Comparison of ENCODE assay signal across 8 cellular contexts in the genomic region with DNA sequence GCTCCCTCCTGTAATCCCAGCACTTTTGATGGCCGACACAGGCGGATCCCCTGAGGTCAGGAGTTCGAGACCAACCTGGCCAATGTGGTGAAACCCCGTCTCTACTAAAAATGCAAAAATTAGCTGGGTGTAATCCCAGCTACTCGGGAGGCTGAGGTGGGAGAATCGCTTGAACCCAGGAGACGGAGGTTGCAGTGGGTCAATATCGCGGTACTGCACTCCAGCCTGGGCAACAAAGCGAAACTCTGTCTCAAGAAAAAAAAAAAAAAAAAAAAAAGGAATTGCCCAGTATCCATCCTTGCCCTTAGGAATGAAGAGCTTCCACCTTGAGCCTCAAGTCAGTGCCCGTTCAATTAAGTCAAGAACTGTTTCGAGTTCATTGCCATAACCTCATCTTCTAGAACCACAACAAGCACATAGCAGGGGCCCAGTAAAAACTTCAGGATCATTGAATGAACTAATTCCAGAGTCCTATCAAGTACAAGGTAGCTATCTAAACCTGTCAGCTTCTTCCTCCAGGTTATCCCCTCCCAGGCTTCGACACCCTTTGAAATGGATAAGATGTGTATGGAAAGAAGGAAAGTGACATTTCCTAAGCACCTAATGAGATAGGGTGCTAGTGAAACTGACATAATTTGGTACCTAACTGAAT. TPM values are rescaled to one million over a fixed set of nuclear protein-coding genes. Genes with fewer than 3 reads are reported as not detected.
DNase-seq lines count a peak whose midpoint lies in the region; ATAC-seq and TF ChIP-seq lines count a peak whose summit lies in the region.

No MANE protein-coding gene starts in this region.

- H2AFZ ChIP-seq in smooth muscle cell (ENCODE audit: low read depth): peak overlapping the region; percentile 100

- 69% methylated on average over 13 of the region's 13 CpGs for WGBS in right cardiac atrium
- WGBS in smooth muscle cell (ENCODE audit: low lambda C conversion rate): 51% methylated on average over 13 of the region's 13 CpGs

- peak overlapping the region; percentile 93 for H3K4me3 ChIP-seq in right cardiac atrium (ENCODE audit: low read length)
- H3K4me3 ChIP-seq in smooth muscle cell: peak overlapping the region; percentile 87

- DNase-seq in activated T-cell treated with anti-CD3 and anti-CD28 coated beads, Interleukin-2, amount 50 U/mL, for 4 hours: no peak
- DNase-seq in activated T-cell treated with anti-CD3 and anti-CD28 coated beads, Interleukin-2, amount 50 U/mL, for 48 hours: no peak
- no peak for DNase-seq in T-helper 2 cell treated with Interferon-gamma antibody and Interleukin-4, amounts not matched to agents 5 μg/mL and 100 μg/mL, for 36 hours (ENCODE audit: low spot score)
- no peak for DNase-seq in right cardiac atrium
- DNase-seq in smooth muscle cell (lab: John Stamatoyannopoulos, UW; ENCODE audit: unreplicated experiment): no peak
- DNase-seq in NCI-H2107 treated with DMSO at 0.1 percent for 48 hours (lab: John Stamatoyannopoulos, UW; ENCODE audit: unreplicated experiment): no peak
- DNase-seq in activated CD4-positive, alpha-beta T cell treated with anti-CD3 and anti-CD28 coated beads for 1 hour: no peak
- DNase-seq in OCI-M2 (lab: John Stamatoyannopoulos, UW; ENCODE audit: unreplicated experiment): no peak

- intact Hi-C loops in right cardiac atrium (cut with DNase I): no loop called here

- peaks cover 3% of the 10 kb centered on the region for H3K36me3 ChIP-seq in smooth muscle cell (ENCODE audit: low read depth)

- peaks cover 37% of the 10 kb centered on the region for H3K4me1 Mint-ChIP-seq in activated T-cell treated with anti-CD3 and anti-CD28 coated beads, Interleukin-2, amount 50 U/mL, for 4 hours (ENCODE audit: low read depth)
- peaks cover 27% of the 10 kb centered on the region for H3K4me1 Mint-ChIP-seq in T-helper 2 cell treated with Interferon-gamma antibody and Interleukin-4, amounts not matched to agents 5 μg/mL and 100 μg/mL, for 36 hours (ENCODE audit: low read depth)

- H3K36me3 Mint-ChIP-seq in activated T-cell treated with anti-CD3 and anti-CD28 coated beads, Interleukin-2, amount 50 U/mL, for 4 hours (ENCODE audit: insufficient read depth): peaks cover 11% of the 10 kb centered on the region
- peaks cover 18% of the 10 kb centered on the region for H3K36me3 Mint-ChIP-seq in T-helper 2 cell treated with Interferon-gamma antibody and Interleukin-4, amounts not matched to agents 5 μg/mL and 100 μg/mL, for 36 hours (ENCODE audit: low read depth)

- H3K27ac Mint-ChIP-seq in T-helper 2 cell treated with Interferon-gamma antibody and Interleukin-4, amounts not matched to agents 5 μg/mL and 100 μg/mL, for 36 hours: peak overlapping the region; percentile 94

- H3K4me3 Mint-ChIP-seq in activated T-cell treated with anti-CD3 and anti-CD28 coated beads, Interleukin-2, amount 50 U/mL, for 4 hours: peak overlapping the region; percentile 97
- H3K4me3 Mint-ChIP-seq in T-helper 2 cell treated with Interferon-gamma antibody and Interleukin-4, amounts not matched to agents 5 μg/mL and 100 μg/mL, for 36 hours: peak overlapping the region; percentile 96

- H3K9me3 Mint-ChIP-seq in activated T-cell treated with anti-CD3 and anti-CD28 coated beads, Interleukin-2, amount 50 U/mL, for 4 hours: no peaks in the 10 kb centered on the region
- H3K9me3 Mint-ChIP-seq in T-helper 2 cell treated with Interferon-gamma antibody and Interleukin-4, amounts not matched to agents 5 μg/mL and 100 μg/mL, for 36 hours: no peaks in the 10 kb centered on the region

- H3K4me2 ChIP-seq in smooth muscle cell: peak overlapping the region; percentile 99

- H3K27ac ChIP-seq in right cardiac atrium (ENCODE audit: low read length) (peak overlapping the region; percentile 79), smooth muscle cell (ENCODE audit: low read depth) (no peak overlapping the region)

- H3F3A ChIP-seq in smooth muscle cell (ENCODE audit: low read depth): no peaks in the 10 kb centered on the region

- peak in 1 of 2 donors; percentile 5 for ATAC-seq in activated T-cell treated with anti-CD3 and anti-CD28 coated beads, Interleukin-2, amount 50 U/mL, for 4 hours
- ATAC-seq in right cardiac atrium: no peak

- H3K4me1 ChIP-seq in right cardiac atrium (ENCODE audit: control insufficient read depth, insufficient read depth, low read length): peaks cover 2% of the 10 kb centered on the region
- H3K4me1 ChIP-seq in smooth muscle cell (ENCODE audit: low read depth): peaks cover 16% of the 10 kb centered on the region

- no peaks in the 10 kb centered on the region for H3K9me3 ChIP-seq in right cardiac atrium (ENCODE audit: control insufficient read depth, low read length)
- no peaks in the 10 kb centered on the region for H3K9me3 ChIP-seq in smooth muscle cell (replicated peaks; ENCODE audit: low read depth)

- H3K79me2 ChIP-seq in smooth muscle cell (ENCODE audit: low read depth): peaks cover 39% of the 10 kb centered on the region

- TF ChIP-seq CTCF in smooth muscle cell (IDR thresholded peaks at IDR 0.05; ENCODE audit: borderline replicate concordance, insufficient read depth, poor library complexity, severe bottlenecking): no peak

- H3K27me3 ChIP-seq in right cardiac atrium (ENCODE audit: control insufficient read depth, insufficient read depth) (no peaks in the 10 kb centered on the region), smooth muscle cell (ENCODE audit: low read depth) (no peaks in the 10 kb centered on the region)

- H4K20me1 ChIP-seq in smooth muscle cell (ENCODE audit: low read depth): no peaks in the 10 kb centered on the region

- H3K9ac ChIP-seq in smooth muscle cell (ENCODE audit: low read depth): peak overlapping the region; percentile 73

- no peaks in the 10 kb centered on the region for H3K27me3 Mint-ChIP-seq in activated T-cell treated with anti-CD3 and anti-CD28 coated beads, Interleukin-2, amount 50 U/mL, for 4 hours (ENCODE audit: low read depth)
- peaks cover 2% of the 10 kb centered on the region for H3K27me3 Mint-ChIP-seq in T-helper 2 cell treated with Interferon-gamma antibody and Interleukin-4, amounts not matched to agents 5 μg/mL and 100 μg/mL, for 36 hours (ENCODE audit: low read depth)

RNA-seq across cellular contexts. Expression of a gene that starts 0.8 kb away (rescaled TPM):
- 10 to 100 TPM; 36.2 to 40.9 (median 37.8) TPM for total RNA-seq in activated T-cell treated with anti-CD3 and anti-CD28 coated beads, Interleukin-2, amount 50 U/mL, for 4 hours
- 10 to 100 TPM in 2 of 4 donors, 1 to 10 TPM in 2; 7.7 to 11.0 (median 9.7) TPM for total RNA-seq in right cardiac atrium
- polyA plus RNA-seq in right cardiac atrium: 5.8 TPM
- 15.1 and 17.4 TPM in 2 replicates for total RNA-seq in smooth muscle cell
- polyA plus RNA-seq in smooth muscle cell: 10.9 and 13.8 TPM in 2 replicates

RNA-seq across cellular contexts. Expression of a gene that starts 13.2 kb away (rescaled TPM):
- 10 to 100 TPM; 51.4 to 54.6 (median 52.4) TPM for total RNA-seq in activated T-cell treated with anti-CD3 and anti-CD28 coated beads, Interleukin-2, amount 50 U/mL, for 4 hours
- total RNA-seq in right cardiac atrium (10 to 100 TPM; 32.9 to 48.6 (median 35.9) TPM), smooth muscle cell (39.3 and 48.6 TPM in 2 replicates)
- polyA plus RNA-seq in right cardiac atrium (14.3 TPM), smooth muscle cell (22.6 and 29.2 TPM in 2 replicates)

RNA-seq across cellular contexts. Expression of a gene that starts 41.7 kb away (rescaled TPM):
- total RNA-seq in activated T-cell treated with anti-CD3 and anti-CD28 coated beads, Interleukin-2, amount 50 U/mL, for 4 hours: not detected
- total RNA-seq in right cardiac atrium (not detected), smooth muscle cell (not detected in 2 replicates)
- polyA plus RNA-seq in right cardiac atrium (not detected), smooth muscle cell (not detected in 2 replicates)

RNA-seq across cellular contexts. Expression of a gene that starts 58.5 kb away (rescaled TPM):
- total RNA-seq in activated T-cell treated with anti-CD3 and anti-CD28 coated beads, Interleukin-2, amount 50 U/mL, for 4 hours: not detected
- total RNA-seq in right cardiac atrium: 1 to 10 TPM; 3.7 to 6.2 (median 4.2) TPM
- polyA plus RNA-seq in right cardiac atrium: 2.6 TPM
- total RNA-seq in smooth muscle cell: 11.3 and 29.9 TPM in 2 replicates
- 7.8 and 12.1 TPM in 2 replicates for polyA plus RNA-seq in smooth muscle cell
